ENCODE assay signal across 8 cellular contexts in the genomic region with DNA sequence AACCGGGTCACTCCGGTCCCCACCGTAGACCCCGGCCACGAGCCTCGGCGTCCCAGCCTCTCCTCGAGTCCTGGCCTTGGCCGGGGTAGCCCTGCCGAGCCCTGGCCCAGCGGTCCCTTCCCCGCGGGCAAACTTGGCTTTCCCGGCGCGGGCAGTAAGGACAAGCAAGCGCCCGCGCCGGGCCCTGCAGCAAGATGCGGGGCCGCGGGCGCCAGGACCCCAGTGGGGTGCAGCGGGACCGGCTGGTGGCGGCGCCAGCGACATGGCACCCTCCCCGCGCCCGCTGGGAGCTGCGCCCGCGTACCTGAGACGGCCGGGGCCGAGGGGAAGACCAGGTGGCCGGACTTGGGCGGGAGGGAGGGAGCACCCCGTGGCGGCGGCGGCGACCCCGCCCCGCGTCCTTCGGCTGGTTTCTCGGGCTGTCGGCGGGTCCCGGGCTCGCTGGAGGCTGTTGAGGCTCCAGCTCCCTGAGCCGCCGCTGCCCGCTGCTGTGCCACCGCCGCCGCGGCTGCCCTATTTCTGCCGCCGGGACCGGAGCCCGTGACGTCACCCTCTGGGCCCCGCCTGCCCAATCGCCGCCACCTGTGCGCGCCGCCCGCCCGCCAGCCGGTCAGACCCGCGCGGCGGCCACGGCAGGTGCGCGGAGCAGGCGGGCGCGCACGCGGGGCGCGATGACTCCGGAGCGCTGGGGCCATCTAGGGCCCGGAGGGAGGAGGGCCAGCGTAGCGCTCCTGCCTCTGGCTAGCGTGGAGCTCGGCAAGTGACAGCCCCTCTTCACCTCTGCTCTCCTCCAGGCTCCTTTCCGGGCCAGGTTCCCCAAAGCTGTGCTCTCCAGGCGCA. TPM values are rescaled to one million over a fixed set of nuclear protein-coding genes. Genes with fewer than 3 reads are reported as not detected.
DNase-seq lines count a peak whose midpoint lies in the region; ATAC-seq and TF ChIP-seq lines count a peak whose summit lies in the region.

Gene FSTL4 (minus strand): TSS at position 521 of the 840 bp plus-strand sequence.

- H4K20me1 ChIP-seq in neural cell (ENCODE audit: insufficient read depth), result no peaks in the 10 kb centered on the region
- no peaks in the 10 kb centered on the region for H4K20me1 ChIP-seq in PC-9 (ENCODE audit: insufficient read depth)

- peak; percentile 16 for TF ChIP-seq EP300 in neural cell (conservative IDR thresholded peaks at IDR 0.05; ENCODE audit: poor library complexity, severe bottlenecking)

- H3K9me2 ChIP-seq in neural cell (ENCODE audit: insufficient read depth, low read length) (no peaks in the 10 kb centered on the region), PC-9 (ENCODE audit: insufficient read depth) (no peaks in the 10 kb centered on the region)

- TF ChIP-seq CTCF in VCaP (conservative IDR thresholded peaks at IDR 0.05), result peak; percentile 70
- peak; percentile 59 for TF ChIP-seq CTCF in neural cell (IDR thresholded peaks at IDR 0.05; ENCODE audit: poor library complexity, severe bottlenecking)
- no peak for TF ChIP-seq CTCF in PC-9 (conservative IDR thresholded peaks at IDR 0.05)

- H3K4me2 ChIP-seq in neural cell (ENCODE audit: low read length) (peak within 1 kb of the TSS; percentile 60), PC-9 (no peak within 1 kb of the TSS)

- peak within 1 kb of the TSS; percentile 81 for H3K27ac ChIP-seq in VCaP
- no peak within 1 kb of the TSS for H3K27ac ChIP-seq in neural cell (ENCODE audit: low read length)
- H3K27ac ChIP-seq in PC-9, result no peak within 1 kb of the TSS

- no peaks in the 10 kb centered on the region for H3F3A ChIP-seq in neural cell (ENCODE audit: insufficient read depth, low read length, poor library complexity, severe bottlenecking)
- H3F3A ChIP-seq in PC-9 (ENCODE audit: insufficient read depth, low read depth), result no peaks in the 10 kb centered on the region

- CTCF ChIA-PET in PC-9 (lab: Charles Lee), result no interaction called here

- H3K36me3 ChIP-seq in neural cell (ENCODE audit: insufficient read depth, low read length) (no peaks in the 10 kb centered on the region), PC-9 (ENCODE audit: low read depth) (no peaks in the 10 kb centered on the region)

- no peak within 1 kb of the TSS for H2AFZ ChIP-seq in neural cell (ENCODE audit: low read depth, low read length)
- no peak within 1 kb of the TSS for H2AFZ ChIP-seq in PC-9

- H3K4me1 ChIP-seq in PC-9 (replicated peaks; ENCODE audit: insufficient read depth), result no peaks in the 10 kb centered on the region

- H3K4me3 ChIP-seq in neural cell (ENCODE audit: low read length) (peak within 1 kb of the TSS; percentile 75), PC-9 (no peak within 1 kb of the TSS)

- intact Hi-C loops in Right ventricle myocardium inferior (cut with DNase I) (loop anchor here (10.0 kb wide), 1 partner anchor 497 kb away; no protein-coding TSS in a partner anchor), cardiac septum (cut with DNase I) (loop anchor here (5.0 kb wide), 1 partner anchor 60 kb away; no protein-coding TSS in a partner anchor), PC-9 (cut with micrococcal nuclease; ENCODE audit: unreplicated experiment) (no loop called here)

- ATAC-seq in Right ventricle myocardium inferior (peak; percentile 25), esophagus mucosa (peak; percentile 79)

- H3K79me2 ChIP-seq in neural cell (replicated peaks; ENCODE audit: insufficient read depth, low read length), result no peaks in the 10 kb centered on the region
- no peaks in the 10 kb centered on the region for H3K79me2 ChIP-seq in PC-9 (ENCODE audit: low read depth)

- H3K9ac ChIP-seq in neural cell (ENCODE audit: low read length), result peak within 1 kb of the TSS; percentile 59

- no TSS peak for BruUV-seq in PC-9 (replicated peaks; lab: Mats Ljungman, UMichigan)

- H3K9me3 ChIP-seq in neural cell (ENCODE audit: low read length) (no peaks in the 10 kb centered on the region), PC-9 (ENCODE audit: insufficient read depth, low read depth) (no peaks in the 10 kb centered on the region)

- DNase-seq in Right ventricle myocardium inferior (ENCODE audit: missing footprints) (no peak), cardiac septum (ENCODE audit: low spot score) (no peak), cerebellar nuclear complex (lab: John Stamatoyannopoulos, UW) (no peak), PC-9 (no peak), SKM-1 (lab: John Stamatoyannopoulos, UW; ENCODE audit: unreplicated experiment) (no peak)

- H3K27me3 ChIP-seq in neural cell (ENCODE audit: insufficient read depth, low read depth, low read length) (peaks cover 67% of the 10 kb centered on the region), PC-9 (ENCODE audit: insufficient read depth, low read depth) (no peaks in the 10 kb centered on the region)

- POLR2A ChIA-PET in PC-9 (lab: Charles Lee; ENCODE audit: unreplicated experiment), result no interaction called here

- TF ChIP-seq RAD21 in neural cell (conservative IDR thresholded peaks at IDR 0.05), result peak; percentile 58

TF ChIP-seq in neural cell, 6 proteins besides CTCF, POLR2A, EP300 and RAD21:
- TF ChIP-seq TAF1 (IDR thresholded peaks at IDR 0.05; ENCODE audit: low read depth), result no peak
- peak; percentile 27 for TF ChIP-seq POLR2AphosphoS5 (IDR thresholded peaks at IDR 0.05)
- TF ChIP-seq EZH2 (IDR thresholded peaks at IDR 0.05; ENCODE audit: borderline replicate concordance, insufficient read depth, low read length, poor library complexity, severe bottlenecking), result no peak
- TF ChIP-seq SMC3 (conservative IDR thresholded peaks at IDR 0.05; ENCODE audit: poor library complexity), result peak; percentile 56
- no peak for TF ChIP-seq REST (IDR thresholded peaks at IDR 0.05; ENCODE audit: borderline replicate concordance)
- peak; percentile 40 for TF ChIP-seq MXI1 (conservative IDR thresholded peaks at IDR 0.05; ENCODE audit: poor library complexity, severe bottlenecking)

RNA-seq across cellular contexts. Expression of gene FSTL4, which starts in this region (rescaled TPM):
- total RNA-seq in Right ventricle myocardium inferior (not detected), cardiac septum (not detected), esophagus mucosa (2.8 TPM), PC-9 (2021) (not detected in 2 replicates)
- polyA plus RNA-seq in neural cell, result 0.57 and 1.6 TPM in 2 replicates
- 4.1 and 4.5 TPM in 2 replicates for polyA minus RNA-seq in neural cell

Comparison
In these comparisons a context has a peak if more than half of its experiments do, and no peak if none do; other contexts are left out.
1. Peak in ATAC-seq in Right ventricle myocardium inferior; RNA of the gene not detected or under 1 TPM.